Comparison of ENCODE assay signal across 9 cellular contexts in genomic region chr10:119257894-119258293, GRCh38.
"Had no signal": no experiment of that assay in that cellular context is flagged by ENCODE, and none has a peak within 500 bp of the region (broad histone marks: within the 10 kb centered on the region; RNA-seq: fewer than 3 reads in every experiment).

No MANE protein-coding gene starts in this region.

- H3K27me3 ChIP-seq: neutrophil, tibial nerve had no signal

- DNase-seq: activated B cell treated with CpG ODN at 0.5 μM for 24 hours; activated CD4-positive, alpha-beta T cell treated with anti-CD3 and anti-CD28 coated beads, Interleukin-2, amount 10 ng/mL, durations not matched to agents 24 days and 14 days; activated naive CD4-positive, alpha-beta T cell treated with anti-CD3 and anti-CD28 coated beads, Interleukin-2, amount 10 ng/mL, durations not matched to agents 7 days and 5 days; retina had no signal

- H3K27ac ChIP-seq: neutrophil had no signal

- H3K36me3 ChIP-seq: neutrophil, tibial nerve had no signal

- H3K4me3 ChIP-seq: lung, tibial nerve had no signal

- H3K9me3 ChIP-seq: neutrophil, tibial nerve had no signal

- H3K27ac Mint-ChIP-seq: activated CD4-positive, alpha-beta T cell treated with anti-CD3 and anti-CD28 coated beads, Interleukin-2, amount 10 ng/mL, durations not matched to agents 24 days and 14 days; activated naive CD4-positive, alpha-beta T cell treated with anti-CD3 and anti-CD28 coated beads, Interleukin-2, amount 10 ng/mL, durations not matched to agents 7 days and 5 days; activated T-helper 1 cell treated with anti-CD3 and anti-CD28 coated beads, Interleukin-12 subunit alpha, Interleukin-12 subunit beta, Interleukin-2, Interleukin-4 antibody, amounts not matched to agents 30 ng/mL and 10 ng/mL and 1 ng/mL, durations not matched to agents 14 hours and 24 hours and 36 hours had no signal

- ATAC-seq: SK-N-SH treated with all-trans-retinoic acid at 6 μM for 48 hours had no signal

- H3K9me3 Mint-ChIP-seq: activated naive CD4-positive, alpha-beta T cell treated with anti-CD3 and anti-CD28 coated beads, Interleukin-2, amount 10 ng/mL, durations not matched to agents 7 days and 5 days; activated T-helper 1 cell treated with anti-CD3 and anti-CD28 coated beads, Interleukin-12 subunit alpha, Interleukin-12 subunit beta, Interleukin-2, Interleukin-4 antibody, amounts not matched to agents 30 ng/mL and 10 ng/mL and 1 ng/mL, durations not matched to agents 14 hours and 24 hours and 36 hours had no signal

- H3K27me3 Mint-ChIP-seq: activated B cell treated with CpG ODN at 0.5 μM for 24 hours; activated CD4-positive, alpha-beta T cell treated with anti-CD3 and anti-CD28 coated beads, Interleukin-2, amount 10 ng/mL, durations not matched to agents 24 days and 14 days; activated naive CD4-positive, alpha-beta T cell treated with anti-CD3 and anti-CD28 coated beads, Interleukin-2, amount 10 ng/mL, durations not matched to agents 7 days and 5 days had no signal

- H3K4me3 Mint-ChIP-seq: activated B cell treated with CpG ODN at 0.5 μM for 24 hours; activated CD4-positive, alpha-beta T cell treated with anti-CD3 and anti-CD28 coated beads, Interleukin-2, amount 10 ng/mL, durations not matched to agents 24 days and 14 days; activated naive CD4-positive, alpha-beta T cell treated with anti-CD3 and anti-CD28 coated beads, Interleukin-2, amount 10 ng/mL, durations not matched to agents 7 days and 5 days; activated T-helper 1 cell treated with anti-CD3 and anti-CD28 coated beads, Interleukin-12 subunit alpha, Interleukin-12 subunit beta, Interleukin-2, Interleukin-4 antibody, amounts not matched to agents 30 ng/mL and 10 ng/mL and 1 ng/mL, durations not matched to agents 14 hours and 24 hours and 36 hours had no signal
